8 cellular contexts compared by ENCODE assay signal in the genomic region with DNA sequence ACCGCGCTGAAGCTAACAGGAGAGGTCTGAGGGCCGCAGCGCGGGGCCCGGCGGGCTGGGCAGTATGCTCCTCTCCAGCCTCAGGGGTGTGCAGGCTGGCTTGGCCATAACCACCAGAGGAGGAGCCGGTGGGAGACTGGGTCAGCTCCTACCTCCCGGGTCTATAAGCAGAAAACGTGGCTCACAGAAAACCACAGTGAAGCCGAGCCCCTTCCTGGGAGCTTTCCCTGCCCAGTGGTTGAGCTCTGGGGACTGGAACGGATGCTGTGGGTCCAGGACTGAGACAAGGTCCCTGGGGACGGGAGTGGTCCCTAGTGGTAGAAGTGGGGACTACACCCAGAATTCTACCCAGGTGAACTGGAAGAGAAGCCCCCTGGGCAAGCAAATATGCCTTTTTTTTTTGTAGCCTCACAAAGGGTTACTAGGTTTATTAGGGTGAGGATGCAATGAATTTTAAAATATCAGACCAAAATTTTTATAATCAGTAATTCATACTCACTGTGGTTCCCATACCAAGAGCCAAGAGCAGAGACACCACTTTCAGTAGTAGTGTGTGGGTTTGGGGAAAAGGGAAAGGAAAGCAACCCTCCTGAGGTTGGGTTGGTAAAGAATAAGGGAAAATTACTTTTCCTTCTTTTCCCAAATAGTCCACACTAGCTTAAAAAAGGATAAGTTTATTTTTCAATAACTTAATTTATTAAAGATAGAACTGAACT.
DNase-seq lines count a peak whose midpoint lies in the region; ATAC-seq and TF ChIP-seq lines count a peak whose summit lies in the region.

No MANE protein-coding gene starts in this region.

- ATAC-seq in HG02763 (IDR thresholded peaks at IDR 0.05; ENCODE audit: unreplicated experiment) = peak; percentile 58
- peak; percentile 15 for ATAC-seq in left ventricle myocardium superior
- ATAC-seq in GM19328 (IDR thresholded peaks at IDR 0.05; ENCODE audit: unreplicated experiment) = no peak

- DNase-seq in RPMI7951 (ENCODE audit: low read depth) = peak; percentile 52
- peak; percentile 10 for DNase-seq in activated gamma-delta T cell (lab: John Stamatoyannopoulos, UW)
- no peak for DNase-seq in left ventricle myocardium superior
- peak; percentile 52 to 65 for DNase-seq in stimulated activated CD4-positive, alpha-beta T cell treated with anti-CD3 and anti-CD28 coated beads, Interleukin-15, amount 100 ng/mL, for 48 hours (ENCODE audit: low read depth in 2 of 2)
- DNase-seq in NCI-H1694 (lab: John Stamatoyannopoulos, UW) = no peak

- intact Hi-C loops in left ventricle myocardium superior (cut with micrococcal nuclease) = no loop called here

- TF ChIP-seq CTCF in GM12873 (IDR thresholded peaks at IDR 0.05; ENCODE audit: insufficient read depth, low read depth, low read length, missing control alignments) = peak; percentile 84

Comparison
In these comparisons a context has a peak if more than half of its experiments do, and no peak if none do; other contexts are left out.
1. DNase-seq: peak in RPMI7951 (single experiment), activated gamma-delta T cell (single experiment) and stimulated activated CD4-positive, alpha-beta T cell treated with anti-CD3 and anti-CD28 coated beads, Interleukin-15, amount 100 ng/mL, for 48 hours (2 of 2); none in left ventricle myocardium superior (single experiment) and NCI-H1694 (single experiment).